ENCODE assay signal across 11 cellular contexts in the genomic region with DNA sequence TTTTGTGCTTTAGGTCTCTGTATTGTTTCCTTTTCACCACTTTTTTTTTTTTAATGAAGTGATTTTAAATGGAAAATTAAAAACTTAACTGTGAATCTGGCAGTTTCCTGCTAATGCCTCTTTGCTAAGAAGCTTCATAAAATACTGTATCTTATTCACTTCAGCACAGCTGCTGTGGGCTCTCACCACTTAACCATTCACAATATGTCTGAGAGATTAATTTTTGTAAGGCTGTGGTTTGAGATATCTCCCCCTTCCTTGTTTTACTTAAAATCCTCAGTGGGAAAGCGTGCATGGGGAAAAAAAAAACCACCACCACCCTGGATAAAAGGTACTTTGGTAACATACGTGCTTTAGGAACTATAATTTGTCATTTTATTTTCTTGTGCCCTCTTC.
A peak's percentile ranks its signal among the peaks of the same experiment; 100 is the strongest.
DNase-seq lines count a peak whose midpoint lies in the region; ATAC-seq and TF ChIP-seq lines count a peak whose summit lies in the region.
"Had no signal": no experiment of that assay in that cellular context is flagged by ENCODE, and none has a peak within 500 bp of the region (broad histone marks: within the 10 kb centered on the region; RNA-seq: fewer than 3 reads in every experiment).

No MANE protein-coding gene starts in this region.

- no peak for TF ChIP-seq CTCF in left ventricle myocardium inferior (IDR thresholded peaks at IDR 0.05; ENCODE audit: borderline replicate concordance)
- TF ChIP-seq CTCF in activated CD8-positive, alpha-beta T cell treated with anti-CD3 and anti-CD28 coated beads for 36 hours (IDR thresholded peaks at IDR 0.05) = no peak

- H3K4me1 ChIP-seq in left ventricle myocardium inferior = peaks cover 90% of the 10 kb centered on the region
- H3K4me1 ChIP-seq in mesenchymal stem cell (ENCODE audit: control insufficient read depth, insufficient read depth, low read depth, low read length) = peaks cover 26% of the 10 kb centered on the region
- H3K4me1 ChIP-seq in aorta (ENCODE audit: control insufficient read depth in 1 of 2, insufficient read depth in 2 of 2, low read length in 2 of 2) = peaks cover 3 to 12% of the 10 kb centered on the region in 2 donors

- peak overlapping the region; percentile 39 for H2BK5ac ChIP-seq in mesenchymal stem cell (ENCODE audit: low read depth, low read length, poor library complexity, severe bottlenecking)

- H4K91ac ChIP-seq in mesenchymal stem cell (ENCODE audit: low read length) = no peak overlapping the region

- no peak overlapping the region for H2AFZ ChIP-seq in mesenchymal stem cell (ENCODE audit: low read depth, low read length)
- H2AFZ ChIP-seq: neural progenitor cell had no signal

- H3K27me3 Mint-ChIP-seq in activated CD8-positive, alpha-beta T cell treated with anti-CD3 and anti-CD28 coated beads for 36 hours = no peaks in the 10 kb centered on the region

- H3K36me3 ChIP-seq in left ventricle myocardium inferior (no peaks in the 10 kb centered on the region), mesenchymal stem cell (ENCODE audit: control insufficient read depth in 1 of 2, insufficient read depth in 2 of 2, low read depth in 1 of 2, low read length in 2 of 2) (peaks cover 0 to 4% of the 10 kb centered on the region in 2 experiments), aorta (ENCODE audit: control insufficient read depth in 1 of 2, insufficient read depth in 2 of 2, low read length in 1 of 2) (no peaks in the 10 kb centered on the region)
- H3K36me3 ChIP-seq: neural progenitor cell had no signal

- H3K27me3 ChIP-seq in left ventricle myocardium inferior (ENCODE audit: low read depth) (no peaks in the 10 kb centered on the region), mesenchymal stem cell (ENCODE audit: control insufficient read depth in 1 of 2, insufficient read depth in 1 of 2, low read length in 2 of 2) (no peaks in the 10 kb centered on the region), aorta (ENCODE audit: control insufficient read depth in 1 of 2, insufficient read depth in 2 of 2, low read length in 1 of 2) (no peaks in the 10 kb centered on the region)
- H3K27me3 ChIP-seq: neural progenitor cell had no signal

- H3K9me3 ChIP-seq in left ventricle myocardium inferior (replicated peaks) (no peaks in the 10 kb centered on the region), mesenchymal stem cell (ENCODE audit: control insufficient read depth, low read length) (no peaks in the 10 kb centered on the region), aorta (ENCODE audit: control insufficient read depth, low read length) (no peaks in the 10 kb centered on the region)

- peak overlapping the region; percentile 85 for H3K27ac Mint-ChIP-seq in activated CD8-positive, alpha-beta T cell treated with anti-CD3 and anti-CD28 coated beads for 36 hours

- H2BK120ac ChIP-seq in mesenchymal stem cell (ENCODE audit: low read depth, low read length) = peak overlapping the region; percentile 29

- H2AK5ac ChIP-seq in mesenchymal stem cell (ENCODE audit: low read length, severe bottlenecking) = peak overlapping the region; percentile 91

- H3K4ac ChIP-seq in mesenchymal stem cell (ENCODE audit: low read depth in 1 of 2, low read length in 2 of 2) = peak overlapping the region in 1 of 2 experiments; percentile 19

- no peak overlapping the region for H4K8ac ChIP-seq in mesenchymal stem cell (ENCODE audit: low read length)

- peak overlapping the region; percentile 87 for H3K27ac ChIP-seq in left ventricle myocardium inferior (replicated peaks)
- H3K27ac ChIP-seq in mesenchymal stem cell (ENCODE audit: low read length, poor library complexity, severe bottlenecking) = peak overlapping the region; percentile 92
- peak overlapping the region; percentile 32 to 99 for H3K27ac ChIP-seq in aorta (ENCODE audit: low read depth in 1 of 2, low read length in 2 of 2)
- H3K27ac ChIP-seq: neural progenitor cell had no signal

- H3K14ac ChIP-seq in mesenchymal stem cell (ENCODE audit: low read length in 2 of 2) = no peak overlapping the region

- no peaks in the 10 kb centered on the region for H3K9me3 Mint-ChIP-seq in activated CD8-positive, alpha-beta T cell treated with anti-CD3 and anti-CD28 coated beads for 36 hours
- H3K9me3 Mint-ChIP-seq: neural progenitor cell had no signal

- no peak overlapping the region for H3K23ac ChIP-seq in mesenchymal stem cell (ENCODE audit: low read length in 2 of 2)

- H2BK15ac ChIP-seq in mesenchymal stem cell (ENCODE audit: low read depth, poor library complexity, severe bottlenecking) = no peak overlapping the region

- no peak overlapping the region for H2BK12ac ChIP-seq in mesenchymal stem cell (ENCODE audit: low read length in 2 of 2)

- CTCF ChIA-PET in activated CD8-positive, alpha-beta T cell treated with anti-CD3 and anti-CD28 coated beads for 36 hours (lab: Charles Lee) = interaction anchor here (1.0 to 1.7 kb wide), 6 partner anchors 16 to 562 kb away, joined by 3 to 6 read pairs (median 4); no protein-coding TSS in a partner anchor

- H3K9ac ChIP-seq in mesenchymal stem cell (ENCODE audit: low read length) = peak overlapping the region; percentile 53
- H3K9ac ChIP-seq: neural progenitor cell had no signal

- H3K4me2 ChIP-seq in mesenchymal stem cell (ENCODE audit: low read length, poor library complexity, severe bottlenecking) = no peak overlapping the region
- H3K4me2 ChIP-seq: neural progenitor cell had no signal

- H3K4me1 Mint-ChIP-seq in activated CD8-positive, alpha-beta T cell treated with anti-CD3 and anti-CD28 coated beads for 36 hours (ENCODE audit: low read depth) = peaks cover 88% of the 10 kb centered on the region

- 100% methylated on average over 1 of the region's 2 CpGs for WGBS in mesenchymal stem cell
- 16 to 24% methylated on average over 2 of the region's 2 CpGs for WGBS in aorta, 2 donors

- ATAC-seq in Right ventricle myocardium inferior (no peak), aorta (ENCODE audit: low FRiP score) (no peak)
- ATAC-seq in activated CD8-positive, alpha-beta T cell treated with anti-CD3 and anti-CD28 coated beads for 36 hours = peak; percentile 55

- H3K18ac ChIP-seq in mesenchymal stem cell (ENCODE audit: low read depth in 1 of 2, low read length in 2 of 2) = peak overlapping the region in 1 of 2 experiments; percentile 66

- DNase-seq in left ventricle myocardium inferior = no peak
- no peak for DNase-seq in Right ventricle myocardium inferior (ENCODE audit: missing footprints)
- peak; percentile 64 for DNase-seq in activated CD8-positive, alpha-beta T cell treated with anti-CD3 and anti-CD28 coated beads for 36 hours
- no peak for DNase-seq in mesenchymal stem cell
- no peak for DNase-seq in aorta
- DNase-seq in HT-29 (ENCODE audit: low spot score) = no peak
- DNase-seq in DMS153 treated with DMSO at 0.1 percent for 48 hours (lab: John Stamatoyannopoulos, UW; ENCODE audit: unreplicated experiment) = no peak
- DNase-seq in effector CD8-positive, alpha-beta T cell (lab: John Stamatoyannopoulos, UW) = no peak
- DNase-seq: GOT3, NCI-H1048 had no signal

- H3K36me3 Mint-ChIP-seq in activated CD8-positive, alpha-beta T cell treated with anti-CD3 and anti-CD28 coated beads for 36 hours (ENCODE audit: low read depth) = peaks cover 4% of the 10 kb centered on the region
- H3K36me3 Mint-ChIP-seq: neural progenitor cell had no signal

- H3K79me1 ChIP-seq in mesenchymal stem cell (replicated peaks; ENCODE audit: low read length, poor library complexity, severe bottlenecking) = peaks cover 29% of the 10 kb centered on the region

- H3K4me3 ChIP-seq in left ventricle myocardium inferior (peak overlapping the region; percentile 42), mesenchymal stem cell (ENCODE audit: insufficient read depth in 1 of 2, low read depth in 1 of 2, low read length in 2 of 2) (peak overlapping the region in 1 of 2 experiments; percentile 41), aorta (ENCODE audit: low read length in 2 of 2) (no peak overlapping the region)
- H3K4me3 ChIP-seq: neural progenitor cell had no signal

- POLR2A ChIA-PET in activated CD8-positive, alpha-beta T cell treated with anti-CD3 and anti-CD28 coated beads for 36 hours (lab: Charles Lee) = interaction anchor here (0.6 to 2.0 kb wide), 6 partner anchors 10 to 250 kb away, joined by 3 to 7 read pairs (median 4); no protein-coding TSS in a partner anchor

- H3K4me3 Mint-ChIP-seq in activated CD8-positive, alpha-beta T cell treated with anti-CD3 and anti-CD28 coated beads for 36 hours = peak overlapping the region; percentile 41
- H3K4me3 Mint-ChIP-seq: neural progenitor cell had no signal

- intact Hi-C loops in left ventricle myocardium inferior (cut with micrococcal nuclease) = no loop called here
- intact Hi-C loops in Right ventricle myocardium inferior (cut with DNase I) = no loop called here
- intact Hi-C loops in activated CD8-positive, alpha-beta T cell treated with anti-CD3 and anti-CD28 coated beads for 36 hours (cut with micrococcal nuclease) = loop anchor here (5.0 kb wide), 3 partner anchors 33 to 242 kb away; no protein-coding TSS in a partner anchor
- intact Hi-C loops in aorta (cut with DNase I) = loop anchor here in 1 of 2 donors (2.0 to 10.0 kb wide), 3 partner anchors 33 to 269 kb away; no protein-coding TSS in a partner anchor
